8 cellular contexts compared by ENCODE assay signal in genomic region chr19:51422053-51422448, GRCh38. TPM values are rescaled to one million over a fixed set of nuclear protein-coding genes. Genes with fewer than 3 reads are reported as not detected.
A peak's percentile ranks its signal among the peaks of the same experiment; 100 is the strongest.
DNase-seq lines count a peak whose midpoint lies in the region; ATAC-seq and TF ChIP-seq lines count a peak whose summit lies in the region.

No MANE protein-coding gene starts in this region.

- DNase-seq in AG10803 (ENCODE audit: low read depth), result peak; percentile 64
- peak; percentile 48 for DNase-seq in GOT3 (lab: John Stamatoyannopoulos, UW)
- DNase-seq in PC-3, result peak; percentile 96
- peak; percentile 89 to 94 for DNase-seq in activated T-cell treated with anti-CD3 and anti-CD28 coated beads, Interleukin-2, amount 50 U/mL, for 72 hours
- DNase-seq in fibroblast of pulmonary artery (ENCODE audit: low read depth), result peak; percentile 76
- DNase-seq in COR-L47 (lab: John Stamatoyannopoulos, UW), result no peak

- TF ChIP-seq RAD21 in neural cell (conservative IDR thresholded peaks at IDR 0.05), result no peak

- H3K9me2 ChIP-seq in PC-3 (replicated peaks; ENCODE audit: low read length) (no peaks in the 10 kb centered on the region), neural cell (ENCODE audit: insufficient read depth, low read length) (no peaks in the 10 kb centered on the region)

- TF ChIP-seq EP300 in neural cell (conservative IDR thresholded peaks at IDR 0.05; ENCODE audit: poor library complexity, severe bottlenecking), result no peak

- no TSS peak for BruUV-seq in PC-3 (replicated peaks; lab: Mats Ljungman, UMichigan)

- H3K36me3 Mint-ChIP-seq in activated T-cell treated with anti-CD3 and anti-CD28 coated beads, Interleukin-2, amount 50 U/mL, for 72 hours (ENCODE audit: insufficient read depth in 2 of 2), result peaks cover 0 to 2% of the 10 kb centered on the region in 2 donors
- H3K36me3 Mint-ChIP-seq in stimulated activated naive CD8-positive, alpha-beta T cell treated with anti-CD3 and anti-CD28 coated beads, Interleukin-15, Interleukin-2, amounts not matched to agents 100 ng/mL and 50 ng/mL, for 24 hours (ENCODE audit: low read depth), result no peaks in the 10 kb centered on the region

- H3K36me3 ChIP-seq in PC-3 (ENCODE audit: low read depth, low read length) (no peaks in the 10 kb centered on the region), neural cell (ENCODE audit: insufficient read depth, low read length) (no peaks in the 10 kb centered on the region)

- no peak overlapping the region for H3K27ac ChIP-seq in PC-3 (ENCODE audit: low read length)
- no peak overlapping the region for H3K27ac ChIP-seq in neural cell (ENCODE audit: low read length)

- no peaks in the 10 kb centered on the region for H3F3A ChIP-seq in PC-3 (ENCODE audit: low read length, unreplicated experiment)
- no peaks in the 10 kb centered on the region for H3F3A ChIP-seq in neural cell (ENCODE audit: insufficient read depth, low read length, poor library complexity, severe bottlenecking)

- peak overlapping the region; percentile 47 to 63 for H3K4me3 Mint-ChIP-seq in activated T-cell treated with anti-CD3 and anti-CD28 coated beads, Interleukin-2, amount 50 U/mL, for 72 hours
- H3K4me3 Mint-ChIP-seq in stimulated activated naive CD8-positive, alpha-beta T cell treated with anti-CD3 and anti-CD28 coated beads, Interleukin-15, Interleukin-2, amounts not matched to agents 100 ng/mL and 50 ng/mL, for 24 hours, result peak overlapping the region; percentile 9

- intact Hi-C loops in PC-3 (cut with micrococcal nuclease), result loop anchor here (1.0 to 2.0 kb wide), 2 partner anchors 17 to 235 kb away; no protein-coding TSS in a partner anchor

- peaks cover 40% of the 10 kb centered on the region for H3K27me3 ChIP-seq in PC-3 (ENCODE audit: low read length)
- H3K27me3 ChIP-seq in neural cell (ENCODE audit: insufficient read depth, low read depth, low read length), result no peaks in the 10 kb centered on the region

- no peaks in the 10 kb centered on the region for H3K9me3 ChIP-seq in PC-3 (ENCODE audit: low read length)
- H3K9me3 ChIP-seq in neural cell (ENCODE audit: low read length), result no peaks in the 10 kb centered on the region

- POLR2A ChIA-PET in PC-3 (lab: Charles Lee; ENCODE audit: unreplicated experiment), result no interaction called here

- H3K4me3 ChIP-seq in AG10803 (ENCODE audit: low read length) (no peak overlapping the region), PC-3 (ENCODE audit: low read length) (no peak overlapping the region), fibroblast of pulmonary artery (replicated peaks; ENCODE audit: low read depth, low read length) (no peak overlapping the region), neural cell (ENCODE audit: low read length) (no peak overlapping the region)

- no peaks in the 10 kb centered on the region for H3K4me1 ChIP-seq in PC-3 (ENCODE audit: insufficient read depth, low read length)

- H3K9me3 Mint-ChIP-seq in activated T-cell treated with anti-CD3 and anti-CD28 coated beads, Interleukin-2, amount 50 U/mL, for 72 hours, result no peaks in the 10 kb centered on the region
- no peaks in the 10 kb centered on the region for H3K9me3 Mint-ChIP-seq in stimulated activated naive CD8-positive, alpha-beta T cell treated with anti-CD3 and anti-CD28 coated beads, Interleukin-15, Interleukin-2, amounts not matched to agents 100 ng/mL and 50 ng/mL, for 24 hours

- ATAC-seq in PC-3, result peak; percentile 92
- ATAC-seq in activated T-cell treated with anti-CD3 and anti-CD28 coated beads, Interleukin-2, amount 50 U/mL, for 72 hours (replicated peaks in 1 of 2), result peak; percentile 50 to 57

- CTCF ChIA-PET in PC-3 (lab: Charles Lee), result interaction anchor here (0.5 to 1.9 kb wide), 8 partner anchors 14 to 677 kb away, joined by 3 to 16 read pairs (median 3); no protein-coding TSS in a partner anchor

- no peak overlapping the region for H3K27ac Mint-ChIP-seq in activated T-cell treated with anti-CD3 and anti-CD28 coated beads, Interleukin-2, amount 50 U/mL, for 72 hours
- no peak overlapping the region for H3K27ac Mint-ChIP-seq in stimulated activated naive CD8-positive, alpha-beta T cell treated with anti-CD3 and anti-CD28 coated beads, Interleukin-15, Interleukin-2, amounts not matched to agents 100 ng/mL and 50 ng/mL, for 24 hours

- no peak overlapping the region for H2AFZ ChIP-seq in PC-3 (ENCODE audit: low read length)
- no peak overlapping the region for H2AFZ ChIP-seq in neural cell (ENCODE audit: low read depth, low read length)

- H3K9ac ChIP-seq in PC-3 (ENCODE audit: low read length), result no peak overlapping the region
- H3K9ac ChIP-seq in neural cell (ENCODE audit: low read length), result no peak overlapping the region

- TF ChIP-seq CTCF in AG10803 (conservative IDR thresholded peaks at IDR 0.05; ENCODE audit: low read length), result peak; percentile 94
- peak; percentile 97 for TF ChIP-seq CTCF in PC-3 (conservative IDR thresholded peaks at IDR 0.05; ENCODE audit: low read depth, low read length)
- TF ChIP-seq CTCF in fibroblast of pulmonary artery (IDR thresholded peaks at IDR 0.05; ENCODE audit: low read length, missing control alignments), result peak; percentile 99
- peak; percentile 48 for TF ChIP-seq CTCF in neural cell (IDR thresholded peaks at IDR 0.05; ENCODE audit: poor library complexity, severe bottlenecking)

- H3K79me2 ChIP-seq in PC-3 (ENCODE audit: low read length) (no peaks in the 10 kb centered on the region), neural cell (replicated peaks; ENCODE audit: insufficient read depth, low read length) (no peaks in the 10 kb centered on the region)

- H3K4me1 Mint-ChIP-seq in activated T-cell treated with anti-CD3 and anti-CD28 coated beads, Interleukin-2, amount 50 U/mL, for 72 hours (ENCODE audit: low read depth), result peaks cover 43% of the 10 kb centered on the region
- peaks cover 29% of the 10 kb centered on the region for H3K4me1 Mint-ChIP-seq in stimulated activated naive CD8-positive, alpha-beta T cell treated with anti-CD3 and anti-CD28 coated beads, Interleukin-15, Interleukin-2, amounts not matched to agents 100 ng/mL and 50 ng/mL, for 24 hours (ENCODE audit: low read depth)

- peaks cover 21% of the 10 kb centered on the region for H3K27me3 Mint-ChIP-seq in activated T-cell treated with anti-CD3 and anti-CD28 coated beads, Interleukin-2, amount 50 U/mL, for 72 hours (ENCODE audit: low read depth)
- H3K27me3 Mint-ChIP-seq in stimulated activated naive CD8-positive, alpha-beta T cell treated with anti-CD3 and anti-CD28 coated beads, Interleukin-15, Interleukin-2, amounts not matched to agents 100 ng/mL and 50 ng/mL, for 24 hours, result peaks cover 6% of the 10 kb centered on the region

- no peaks in the 10 kb centered on the region for H4K20me1 ChIP-seq in PC-3 (ENCODE audit: low read length)
- H4K20me1 ChIP-seq in neural cell (ENCODE audit: insufficient read depth), result no peaks in the 10 kb centered on the region

- H3K4me2 ChIP-seq in PC-3 (ENCODE audit: low read length) (no peak overlapping the region), neural cell (ENCODE audit: low read length) (no peak overlapping the region)

TF ChIP-seq in neural cell, 6 proteins besides CTCF, POLR2A, EP300 and RAD21:
- TF ChIP-seq REST (IDR thresholded peaks at IDR 0.05; ENCODE audit: borderline replicate concordance) (peak; percentile 91), SMC3 (conservative IDR thresholded peaks at IDR 0.05; ENCODE audit: poor library complexity) (no peak), TAF1 (IDR thresholded peaks at IDR 0.05; ENCODE audit: low read depth) (no peak), POLR2AphosphoS5 (IDR thresholded peaks at IDR 0.05) (no peak)

RNA-seq across cellular contexts. Expression of gene SIGLEC10, which starts 4.6 kb away (rescaled TPM):
- not detected in 2 replicates for total RNA-seq in PC-3 (2014; rRNA removed)
- 1 to 10 TPM in 1 of 2 donors, under 1 TPM in 1; 0.38 to 1.4 TPM for total RNA-seq in activated T-cell treated with anti-CD3 and anti-CD28 coated beads, Interleukin-2, amount 50 U/mL, for 72 hours
- polyA plus RNA-seq in neural cell, result not detected in 2 replicates
- polyA minus RNA-seq in neural cell, result not detected in 2 replicates

RNA-seq across cellular contexts. Expression of gene C19orf84, which starts 31.7 kb away (rescaled TPM):
- not detected in 2 replicates for total RNA-seq in PC-3 (2014; rRNA removed)
- total RNA-seq in activated T-cell treated with anti-CD3 and anti-CD28 coated beads, Interleukin-2, amount 50 U/mL, for 72 hours, result under 1 TPM; 0.23 to 0.26 TPM
- polyA plus RNA-seq in neural cell, result not detected in 2 replicates
- not detected in 2 replicates for polyA minus RNA-seq in neural cell

RNA-seq across cellular contexts. Expression of gene LIM2, which starts 34.3 kb away (rescaled TPM):
- total RNA-seq in PC-3 (2014; rRNA removed), result not detected in 2 replicates
- 1 to 10 TPM; 1.0 to 2.0 TPM for total RNA-seq in activated T-cell treated with anti-CD3 and anti-CD28 coated beads, Interleukin-2, amount 50 U/mL, for 72 hours
- polyA plus RNA-seq in neural cell, result not detected in 2 replicates
- polyA minus RNA-seq in neural cell, result not detected in 2 replicates

RNA-seq across cellular contexts. Expression of gene SIGLEC8, which starts 36.2 kb away (rescaled TPM):
- not detected in 2 replicates for total RNA-seq in PC-3 (2014; rRNA removed)
- total RNA-seq in activated T-cell treated with anti-CD3 and anti-CD28 coated beads, Interleukin-2, amount 50 U/mL, for 72 hours, result not detected
- polyA plus RNA-seq in neural cell, result not detected in 2 replicates
- polyA minus RNA-seq in neural cell, result not detected in 2 replicates

RNA-seq across cellular contexts. Expression of gene NKG7, which starts 49.6 kb away (rescaled TPM):
- total RNA-seq in PC-3 (2014; rRNA removed), result not detected in 2 replicates
- 100 to 1,000 TPM; 190 to 261 TPM for total RNA-seq in activated T-cell treated with anti-CD3 and anti-CD28 coated beads, Interleukin-2, amount 50 U/mL, for 72 hours
- polyA plus RNA-seq in neural cell, result not detected in 2 replicates
- not detected in 2 replicates for polyA minus RNA-seq in neural cell

Comparison
In these comparisons a context has a peak if more than half of its experiments do, and no peak if none do; other contexts are left out.
1. CTCF ChIP-seq: peak in every context shown above with its lines; median percentile 99 in fibroblast of pulmonary artery; 97 in PC-3; 94 in AG10803; 48 in neural cell.